ENCODE assay signal across 12 cellular contexts in genomic region chr1:226989081-226989747, GRCh38. TPM values are rescaled to one million over a fixed set of nuclear protein-coding genes. Genes with fewer than 3 reads are reported as not detected.
A peak's percentile ranks its signal among the peaks of the same experiment; 100 is the strongest.
DNase-seq lines count a peak whose midpoint lies in the region; ATAC-seq and TF ChIP-seq lines count a peak whose summit lies in the region.
"Had no signal": no experiment of that assay in that cellular context is flagged by ENCODE, and none has a peak within 500 bp of the region (broad histone marks: within the 10 kb centered on the region; RNA-seq: fewer than 3 reads in every experiment).

No MANE protein-coding gene starts in this region.

- H3K4me3 ChIP-seq in ascending aorta (no peak overlapping the region), mucosa of rectum (ENCODE audit: low read length in 2 of 2) (peak overlapping the region; percentile 14 to 22)

- no peaks in the 10 kb centered on the region for H3K9me3 ChIP-seq in ascending aorta
- no peaks in the 10 kb centered on the region for H3K9me3 ChIP-seq in mucosa of rectum (ENCODE audit: control insufficient read depth in 2 of 2, low read length in 2 of 2)

- no peaks in the 10 kb centered on the region for H3K9me3 Mint-ChIP-seq in activated T-cell treated with anti-CD3 and anti-CD28 coated beads, Interleukin-2, amount 50 U/mL, for 72 hours
- H3K9me3 Mint-ChIP-seq in type B pancreatic cell (no peaks in the 10 kb centered on the region), chondrocyte (ENCODE audit: low read depth) (no peaks in the 10 kb centered on the region)
- H3K9me3 Mint-ChIP-seq: mesothelial cell of epicardium had no signal

- H3K27ac ChIP-seq in ascending aorta (peak overlapping the region; percentile 54 to 67), mucosa of rectum (ENCODE audit: low read depth in 2 of 2, low read length in 2 of 2) (peak overlapping the region; percentile 81 to 93)

- H3K4me3 Mint-ChIP-seq in activated T-cell treated with anti-CD3 and anti-CD28 coated beads, Interleukin-2, amount 50 U/mL, for 72 hours: peak overlapping the region; percentile 9 to 64
- H3K4me3 Mint-ChIP-seq in type B pancreatic cell (no peak overlapping the region), chondrocyte (ENCODE audit: unreplicated experiment) (no peak overlapping the region)
- H3K4me3 Mint-ChIP-seq: mesothelial cell of epicardium had no signal

- H3K4me1 Mint-ChIP-seq in activated T-cell treated with anti-CD3 and anti-CD28 coated beads, Interleukin-2, amount 50 U/mL, for 72 hours (ENCODE audit: low read depth): peaks cover 22% of the 10 kb centered on the region
- H3K4me1 Mint-ChIP-seq in type B pancreatic cell (ENCODE audit: unreplicated experiment): peaks cover 27% of the 10 kb centered on the region
- H3K4me1 Mint-ChIP-seq in chondrocyte (ENCODE audit: low read depth): no peaks in the 10 kb centered on the region

- H3K9ac ChIP-seq in mucosa of rectum (ENCODE audit: low read depth in 1 of 2, low read length in 2 of 2): peak overlapping the region; percentile 15 to 42

- ATAC-seq in activated T-cell treated with anti-CD3 and anti-CD28 coated beads, Interleukin-2, amount 50 U/mL, for 72 hours (replicated peaks in 1 of 2): no peak

- H3K36me3 ChIP-seq in ascending aorta: peaks cover 26 to 49% of the 10 kb centered on the region in 2 donors
- peaks cover 15 to 26% of the 10 kb centered on the region in 2 donors for H3K36me3 ChIP-seq in mucosa of rectum (ENCODE audit: control insufficient read depth in 2 of 2, insufficient read depth in 2 of 2, low read length in 2 of 2)

- H3K4me1 ChIP-seq in ascending aorta (peaks cover 0 to 15% of the 10 kb centered on the region in 2 donors), mucosa of rectum (ENCODE audit: control insufficient read depth in 2 of 2, insufficient read depth in 2 of 2, low read length in 2 of 2) (peaks cover 33 to 37% of the 10 kb centered on the region in 2 donors)

- H3K36me3 Mint-ChIP-seq in activated T-cell treated with anti-CD3 and anti-CD28 coated beads, Interleukin-2, amount 50 U/mL, for 72 hours (ENCODE audit: insufficient read depth in 2 of 2): peaks cover 0 to 3% of the 10 kb centered on the region in 2 donors
- H3K36me3 Mint-ChIP-seq in type B pancreatic cell: peaks cover 11% of the 10 kb centered on the region
- H3K36me3 Mint-ChIP-seq in chondrocyte (ENCODE audit: low read depth): peaks cover 27% of the 10 kb centered on the region

- peak overlapping the region; percentile 34 for H3K27ac Mint-ChIP-seq in activated T-cell treated with anti-CD3 and anti-CD28 coated beads, Interleukin-2, amount 50 U/mL, for 72 hours
- peak overlapping the region; percentile 67 for H3K27ac Mint-ChIP-seq in type B pancreatic cell
- no peak overlapping the region for H3K27ac Mint-ChIP-seq in chondrocyte (ENCODE audit: unreplicated experiment)

- TF ChIP-seq CTCF in ascending aorta (IDR thresholded peaks at IDR 0.05) (no peak), type B pancreatic cell (conservative IDR thresholded peaks at IDR 0.05) (no peak), chondrocyte (IDR thresholded peaks at IDR 0.05) (no peak)

- H3K27me3 ChIP-seq in ascending aorta (no peaks in the 10 kb centered on the region), mucosa of rectum (ENCODE audit: control insufficient read depth in 2 of 2, insufficient read depth in 2 of 2, low read length in 2 of 2) (no peaks in the 10 kb centered on the region)

- DNase-seq in activated T-cell treated with anti-CD3 and anti-CD28 coated beads, Interleukin-2, amount 50 U/mL, for 72 hours: no peak
- DNase-seq in activated T-cell treated with anti-CD3 and anti-CD28 coated beads, Interleukin-2, amount 50 U/mL, for 1 hour: no peak
- no peak for DNase-seq in ascending aorta (ENCODE audit: low spot score in 2 of 2)
- no peak for DNase-seq in type B pancreatic cell (ENCODE audit: extremely low spot score, unreplicated experiment)
- no peak for DNase-seq in pons (ENCODE audit: low spot score)
- DNase-seq in NOMO-1 treated with DMSO at 0.1 percent for 48 hours (lab: John Stamatoyannopoulos, UW; ENCODE audit: unreplicated experiment): no peak
- no peak for DNase-seq in chondrocyte (ENCODE audit: low spot score)
- DNase-seq: amniotic stem cell, NCI-H774, T1000 had no signal

- intact Hi-C loops in ascending aorta (cut with DNase I): no loop called here

- H3K27me3 Mint-ChIP-seq in activated T-cell treated with anti-CD3 and anti-CD28 coated beads, Interleukin-2, amount 50 U/mL, for 72 hours (ENCODE audit: low read depth): no peaks in the 10 kb centered on the region
- H3K27me3 Mint-ChIP-seq in type B pancreatic cell: no peaks in the 10 kb centered on the region
- H3K27me3 Mint-ChIP-seq in chondrocyte (ENCODE audit: low read depth): no peaks in the 10 kb centered on the region

RNA-seq across cellular contexts. Expression of gene COQ8A, which starts 49.1 kb away (rescaled TPM):
- 10 to 100 TPM; 24.2 to 32.2 TPM for total RNA-seq in activated T-cell treated with anti-CD3 and anti-CD28 coated beads, Interleukin-2, amount 50 U/mL, for 72 hours
- total RNA-seq in ascending aorta: 42.4 TPM
- 21.0 and 29.7 TPM in 2 replicates for total RNA-seq in type B pancreatic cell (ENCODE audit: low replicate concordance)
- 6.6 to 10.2 TPM (median 7.4 TPM) in 3 replicates for total RNA-seq in chondrocyte

Comparison
In these comparisons a context has a peak if more than half of its experiments do, and no peak if none do; other contexts are left out.
1. H3K4me3 Mint-ChIP-seq: peak in activated T-cell treated with anti-CD3 and anti-CD28 coated beads, Interleukin-2, amount 50 U/mL, for 72 hours (2 of 2); none in type B pancreatic cell (single experiment) and chondrocyte (single experiment).
2. H3K4me3 ChIP-seq: peak in mucosa of rectum (2 of 2); none in ascending aorta (0 of 2).